Comparison of ENCODE assay signal across 8 cellular contexts in the genomic region with DNA sequence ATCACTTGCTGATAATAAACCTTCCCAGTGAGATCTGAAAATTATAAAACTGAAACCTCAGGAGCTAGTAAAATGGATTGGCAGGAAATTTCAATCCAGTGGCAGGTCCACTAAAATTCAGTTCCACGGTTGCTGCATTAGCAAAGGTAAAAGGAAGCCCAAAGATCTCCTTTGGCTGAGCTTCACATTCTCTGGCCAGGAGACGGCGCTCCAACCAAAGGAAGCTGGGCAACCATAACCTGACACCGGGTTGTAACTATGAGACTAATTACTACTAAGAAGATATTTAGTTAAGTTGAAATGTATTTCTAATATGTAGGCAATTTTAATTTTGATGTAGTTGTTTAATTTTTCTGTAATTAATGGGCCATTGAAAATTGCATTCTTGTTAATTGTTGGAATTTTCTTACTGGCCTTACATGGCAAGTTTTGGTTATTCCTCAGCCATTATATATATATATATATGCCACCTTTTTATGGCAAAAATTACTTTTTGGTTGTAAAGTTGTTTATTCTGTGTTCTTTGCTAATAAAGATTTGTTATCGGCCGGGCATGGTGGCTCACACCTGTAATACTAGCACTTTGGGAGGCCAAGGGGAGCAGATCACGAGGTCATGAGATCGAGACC. TPM values are rescaled to one million over a fixed set of nuclear protein-coding genes. Genes with fewer than 3 reads are reported as not detected.
A peak's percentile ranks its signal among the peaks of the same experiment; 100 is the strongest.
DNase-seq lines count a peak whose midpoint lies in the region; TF ChIP-seq lines count a peak whose summit lies in the region.

No MANE protein-coding gene starts in this region.

- no peaks in the 10 kb centered on the region for H3K9me3 Mint-ChIP-seq in activated T-cell treated with anti-CD3 and anti-CD28 coated beads, Interleukin-2, amount 50 U/mL, for 24 hours

- H3K4me3 ChIP-seq in A673 (ENCODE audit: low read depth, low read length, poor library complexity, severe bottlenecking), result no peak overlapping the region
- no peak overlapping the region for H3K4me3 ChIP-seq in iPS DF 6.9 (ENCODE audit: low read length)
- H3K4me3 ChIP-seq in tibial artery, result no peak overlapping the region

- H3K27ac ChIP-seq in A673 (ENCODE audit: low read depth, low read length, poor library complexity, severe bottlenecking) (no peak overlapping the region), iPS DF 6.9 (ENCODE audit: low read length) (no peak overlapping the region), tibial artery (no peak overlapping the region)

- peaks cover 9% of the 10 kb centered on the region for H3K27me3 ChIP-seq in A673 (replicated peaks; ENCODE audit: insufficient read depth, low read depth, low read length, poor library complexity)
- H3K27me3 ChIP-seq in iPS DF 6.9 (ENCODE audit: control insufficient read depth, insufficient read depth, low read length), result no peaks in the 10 kb centered on the region
- H3K27me3 ChIP-seq in tibial artery, result no peaks in the 10 kb centered on the region

- no TSS peak for BruUV-seq in A673 (replicated peaks; lab: Mats Ljungman, UMichigan)

- H3K27me3 Mint-ChIP-seq in activated T-cell treated with anti-CD3 and anti-CD28 coated beads, Interleukin-2, amount 50 U/mL, for 24 hours, result peaks cover 9% of the 10 kb centered on the region

- DNase-seq in A673 (ENCODE audit: low spot score), result peak; percentile 33
- DNase-seq in NCI-H748 (lab: John Stamatoyannopoulos, UW; ENCODE audit: unreplicated experiment), result peak; percentile 55
- DNase-seq in activated T-cell treated with anti-CD3 and anti-CD28 coated beads, Interleukin-2, amount 50 U/mL, for 24 hours, result peak; percentile 65
- peak; percentile 18 for DNase-seq in iPS DF 6.9 (ENCODE audit: low read depth, low spot score)
- peak; percentile 3 to 42 (median 28) for DNase-seq in stimulated activated CD4-positive, alpha-beta T cell treated with anti-CD3 and anti-CD28 coated beads, TNF-alpha, amount 100 ng/mL, for 24 hours (ENCODE audit: low read depth in 3 of 3)
- DNase-seq in NCI-H226, result no peak
- DNase-seq in tibial artery, result no peak

- H3K9me3 ChIP-seq in A673 (ENCODE audit: low read depth, low read length, poor library complexity, severe bottlenecking) (no peaks in the 10 kb centered on the region), iPS DF 6.9 (ENCODE audit: control insufficient read depth, insufficient read depth, low read length) (no peaks in the 10 kb centered on the region), tibial artery (no peaks in the 10 kb centered on the region)

- H3K36me3 ChIP-seq in A673 (ENCODE audit: insufficient read depth, low read length, poor library complexity, severe bottlenecking) (no peaks in the 10 kb centered on the region), iPS DF 6.9 (ENCODE audit: control insufficient read depth, insufficient read depth, low read length) (no peaks in the 10 kb centered on the region), tibial artery (no peaks in the 10 kb centered on the region)

- H3K4me1 ChIP-seq in A673 (ENCODE audit: insufficient read depth, low read length, poor library complexity, severe bottlenecking), result no peaks in the 10 kb centered on the region
- no peaks in the 10 kb centered on the region for H3K4me1 ChIP-seq in iPS DF 6.9 (ENCODE audit: control insufficient read depth, insufficient read depth, low read length)
- H3K4me1 ChIP-seq in tibial artery, result no peaks in the 10 kb centered on the region

- WGBS in iPS DF 6.9 (ENCODE audit: insufficient coverage, insufficient read length), result no CpG with 5 or more reads among the region's 8 CpGs

- no peak overlapping the region for H3K27ac Mint-ChIP-seq in activated T-cell treated with anti-CD3 and anti-CD28 coated beads, Interleukin-2, amount 50 U/mL, for 24 hours

- peak; percentile 66 for TF ChIP-seq CTCF in A673 (conservative IDR thresholded peaks at IDR 0.05; ENCODE audit: low read depth, low read length)
- peak; percentile 20 for TF ChIP-seq CTCF in GM12801 (IDR thresholded peaks at IDR 0.05; ENCODE audit: extremely low read depth, insufficient read length)
- no peak for TF ChIP-seq CTCF in tibial artery (IDR thresholded peaks at IDR 0.05)

- POLR2A ChIA-PET in A673 (lab: Charles Lee; ENCODE audit: low non-redundant PET), result no interaction called here

- CTCF ChIA-PET in A673 (lab: Charles Lee), result interaction anchor here (0.7 to 3.2 kb wide), 3 partner anchors 76 to 508 kb away, joined by 3 to 15 read pairs (median 3); no protein-coding TSS in a partner anchor

- H3K4me1 Mint-ChIP-seq in activated T-cell treated with anti-CD3 and anti-CD28 coated beads, Interleukin-2, amount 50 U/mL, for 24 hours (ENCODE audit: low read depth), result peaks cover 29% of the 10 kb centered on the region

- intact Hi-C loops in A673 (cut with micrococcal nuclease; ENCODE audit: unreplicated experiment), result loop anchor here (1.0 kb wide), 1 partner anchor 76 kb away; no protein-coding TSS in a partner anchor
- intact Hi-C loops in tibial artery (cut with DNase I; ENCODE audit: low total_unique reads), result no loop called here

- no peaks in the 10 kb centered on the region for H3K36me3 Mint-ChIP-seq in activated T-cell treated with anti-CD3 and anti-CD28 coated beads, Interleukin-2, amount 50 U/mL, for 24 hours (ENCODE audit: low read depth)

- H3K4me3 Mint-ChIP-seq in activated T-cell treated with anti-CD3 and anti-CD28 coated beads, Interleukin-2, amount 50 U/mL, for 24 hours, result no peak overlapping the region

RNA-seq across cellular contexts. Expression of gene OR8S1, which starts 17.0 kb away (rescaled TPM):
- not detected in 2 replicates for total RNA-seq in A673 (2021)

RNA-seq across cellular contexts. Expression of gene LALBA, which starts 27.4 kb away (rescaled TPM):
- not detected in 2 replicates for total RNA-seq in A673 (2021)

Comparison
In these comparisons a context has a peak if more than half of its experiments do, and no peak if none do; other contexts are left out.
1. DNase-seq: peak in A673 (single experiment), NCI-H748 (single experiment), activated T-cell treated with anti-CD3 and anti-CD28 coated beads, Interleukin-2, amount 50 U/mL, for 24 hours (single experiment), iPS DF 6.9 (single experiment) and stimulated activated CD4-positive, alpha-beta T cell treated with anti-CD3 and anti-CD28 coated beads, TNF-alpha, amount 100 ng/mL, for 24 hours (3 of 3); none in NCI-H226 (single experiment) and tibial artery (0 of 2).
2. CTCF ChIP-seq: peak in A673 (single experiment) and GM12801 (single experiment); none in tibial artery (0 of 2).